ENCODE assay signal across 10 cellular contexts in the genomic region with DNA sequence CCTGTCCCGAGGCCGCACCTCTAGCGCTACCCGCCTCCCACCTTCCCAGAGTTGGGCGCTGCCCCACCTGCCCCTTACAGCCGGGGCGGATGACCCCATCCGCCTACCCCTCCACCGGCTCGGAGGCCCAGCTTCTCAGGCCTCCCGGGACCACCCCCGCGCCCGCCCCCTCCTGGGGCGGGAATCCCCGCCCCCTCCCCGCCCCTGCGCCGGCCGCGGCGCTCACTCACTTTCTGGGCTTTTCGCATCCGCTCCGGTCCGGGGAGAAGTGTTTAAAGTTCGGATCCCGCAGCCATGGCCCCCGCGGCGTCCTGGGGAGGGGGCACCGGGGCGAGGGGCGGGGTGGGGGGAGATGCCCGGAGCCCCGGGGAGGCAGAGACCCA. TPM values are rescaled to one million over a fixed set of nuclear protein-coding genes. Genes with fewer than 3 reads are reported as not detected.
DNase-seq lines count a peak whose midpoint lies in the region; ATAC-seq, FAIRE-seq and TF ChIP-seq lines count a peak whose summit lies in the region.
"Had no signal": no experiment of that assay in that cellular context is flagged by ENCODE, and none has a peak within 500 bp of the region (broad histone marks: within the 10 kb centered on the region; RNA-seq: fewer than 3 reads in every experiment).

No MANE protein-coding gene starts in this region.

- ATAC-seq in HG03039 (IDR thresholded peaks at IDR 0.05; ENCODE audit: unreplicated experiment) (no peak), HG03025 (IDR thresholded peaks at IDR 0.05; ENCODE audit: low FRiP score, unreplicated experiment) (no peak)

- intact Hi-C loops in endothelial cell of umbilical vein (cut with micrococcal nuclease), result no loop called here

- H2AFZ ChIP-seq in endothelial cell of umbilical vein (ENCODE audit: low read depth, low read length) (peak overlapping the region; percentile 45), parathyroid adenoma (peak overlapping the region; percentile 64)

- H3K27me3 ChIP-seq in GM06990 (replicated peaks; ENCODE audit: control insufficient read depth, insufficient read depth, low read length) (peaks cover 7% of the 10 kb centered on the region), Peyer's patch (peaks cover 0 to 40% of the 10 kb centered on the region in 2 donors), endothelial cell of umbilical vein (ENCODE audit: control insufficient read depth in 2 of 2, insufficient read depth in 2 of 2, low read length in 2 of 2) (peaks cover 67 to 70% of the 10 kb centered on the region in 2 experiments), parathyroid adenoma (ENCODE audit: control insufficient read depth, insufficient read depth, low read length) (no peaks in the 10 kb centered on the region)

- H3K79me2 ChIP-seq in endothelial cell of umbilical vein (ENCODE audit: control insufficient read depth, insufficient read depth, low read length) (no peaks in the 10 kb centered on the region), parathyroid adenoma (no peaks in the 10 kb centered on the region)

- POLR2A ChIA-PET in endothelial cell of umbilical vein (lab: Charles Lee), result no interaction called here

- no TSS peak for BruUV-seq in endothelial cell of umbilical vein (replicated peaks; lab: Mats Ljungman, UMichigan)

- FAIRE-seq in endothelial cell of umbilical vein (lab: Jason Lieb, UNC), result no peak
- FAIRE-seq: endometrium had no signal

- H3K9me3 ChIP-seq in Peyer's patch (no peaks in the 10 kb centered on the region), endothelial cell of umbilical vein (replicated peaks; ENCODE audit: control insufficient read depth, insufficient read depth, low read length) (no peaks in the 10 kb centered on the region), parathyroid adenoma (ENCODE audit: control insufficient read depth, low read length) (no peaks in the 10 kb centered on the region)
- H3K9me3 ChIP-seq: SJCRH30 had no signal

- no peaks in the 10 kb centered on the region for H4K20me1 ChIP-seq in endothelial cell of umbilical vein (replicated peaks; ENCODE audit: control insufficient read depth, extremely low read depth, insufficient read depth, low read length)

- H3K9ac ChIP-seq in endothelial cell of umbilical vein (replicated peaks; ENCODE audit: extremely low read depth, insufficient read depth, low read length), result no peak overlapping the region
- H3K9ac ChIP-seq in parathyroid adenoma, result no peak overlapping the region

- CTCF ChIA-PET in endothelial cell of umbilical vein (lab: Charles Lee), result interaction anchor here (0.7 to 1.5 kb wide), 2 partner anchors 24 to 54 kb away, joined by 3 to 8 read pairs; no protein-coding TSS in a partner anchor

- no peak for DNase-seq in GM06990 (ENCODE audit: extremely low read depth, insufficient read length)
- peak; percentile 50 to 71 (median 56) for DNase-seq in Peyer's patch
- DNase-seq in endothelial cell of umbilical vein (ENCODE audit: low read depth, low spot score), result no peak
- DNase-seq in kidney glomerular epithelial cell (lab: John Stamatoyannopoulos, UW), result no peak
- DNase-seq in NK-92 treated with Interleukin-12 subunit alpha and Interleukin-12 subunit beta, amount 100 ng/mL, for 24 hours (lab: John Stamatoyannopoulos, UW), result no peak
- DNase-seq: SJCRH30 had no signal

- H3K36me3 ChIP-seq in GM06990 (ENCODE audit: control insufficient read depth, insufficient read depth, low read length) (no peaks in the 10 kb centered on the region), Peyer's patch (no peaks in the 10 kb centered on the region), endothelial cell of umbilical vein (ENCODE audit: control insufficient read depth in 2 of 2, extremely low read depth in 1 of 2, insufficient read depth in 2 of 2, low read length in 2 of 2) (no peaks in the 10 kb centered on the region), parathyroid adenoma (ENCODE audit: control insufficient read depth, insufficient read depth, low read length) (no peaks in the 10 kb centered on the region)
- H3K36me3 ChIP-seq: SJCRH30 had no signal

- no peaks in the 10 kb centered on the region for H3K9me1 ChIP-seq in endothelial cell of umbilical vein (replicated peaks; ENCODE audit: control insufficient read depth, extremely low read depth, insufficient read depth, low read length)

- H3K4me2 ChIP-seq in endothelial cell of umbilical vein (ENCODE audit: insufficient read depth, low read length), result peak overlapping the region; percentile 47
- H3K4me2 ChIP-seq in parathyroid adenoma (ENCODE audit: low read length), result peak overlapping the region; percentile 93

- peaks cover 0 to 27% (median 16%) of the 10 kb centered on the region in 4 donors for H3K4me1 ChIP-seq in Peyer's patch
- H3K4me1 ChIP-seq in endothelial cell of umbilical vein (ENCODE audit: control insufficient read depth, extremely low read depth, insufficient read depth, low read length), result no peaks in the 10 kb centered on the region
- peaks cover 20% of the 10 kb centered on the region for H3K4me1 ChIP-seq in parathyroid adenoma

- TF ChIP-seq CTCF in GM06990 (IDR thresholded peaks at IDR 0.05; ENCODE audit: insufficient read depth, low read length, poor library complexity, severe bottlenecking) (no peak), Peyer's patch (IDR thresholded peaks at IDR 0.05) (no peak), endothelial cell of umbilical vein (IDR thresholded peaks at IDR 0.05; ENCODE audit: extremely low read depth in 1 of 2, insufficient read depth in 1 of 2, low read depth in 1 of 2, low read length in 2 of 2) (no peak), parathyroid adenoma (IDR thresholded peaks at IDR 0.05) (no peak)

- dilution Hi-C loops in endothelial cell of umbilical vein (cut with MboI; ENCODE audit: extremely low pct_ligation_motif_present, low sequenced_read_pairs), result no loop called here

- H3K27ac ChIP-seq in Peyer's patch (peak overlapping the region; percentile 1 to 80 (median 50)), endothelial cell of umbilical vein (ENCODE audit: insufficient read depth, low read depth, low read length) (no peak overlapping the region), parathyroid adenoma (no peak overlapping the region)
- H3K27ac ChIP-seq: SJCRH30 had no signal

- TF ChIP-seq POLR2A in Peyer's patch (IDR thresholded peaks at IDR 0.05) (no peak), endothelial cell of umbilical vein (IDR thresholded peaks at IDR 0.05; ENCODE audit: low read depth, low read length) (no peak)

- peak overlapping the region; percentile 52 for H3K4me3 ChIP-seq in GM06990 (replicated peaks; ENCODE audit: low read depth, low read length)
- peak overlapping the region; percentile 38 to 64 (median 54) for H3K4me3 ChIP-seq in Peyer's patch
- H3K4me3 ChIP-seq in endothelial cell of umbilical vein (replicated peaks in 1 of 3; ENCODE audit: insufficient read depth in 1 of 3, low read depth in 1 of 3, low read length in 3 of 3), result peak overlapping the region in 2 of 3 experiments; percentile 15 to 16
- H3K4me3 ChIP-seq in parathyroid adenoma (ENCODE audit: low read depth, low read length), result peak overlapping the region; percentile 60
- H3K4me3 ChIP-seq: SJCRH30 had no signal

TF ChIP-seq in endothelial cell of umbilical vein, 7 proteins besides CTCF, POLR2A, EP300 and RAD21 (continues in another document):
- no peak for TF ChIP-seq EZH2 (IDR thresholded peaks at IDR 0.05; ENCODE audit: borderline replicate concordance, low read depth, low read length, severe bottlenecking)

RNA-seq across cellular contexts. Expression of a gene that starts 0.4 kb away (rescaled TPM):
- 1 to 10 TPM in 2 of 4 donors, under 1 TPM in 1, not detected in 1; 0.94 to 1.7 (median 1.7) TPM for total RNA-seq in Peyer's patch
- total RNA-seq in endothelial cell of umbilical vein, result not detected in 2 replicates
- polyA plus RNA-seq in endothelial cell of umbilical vein, result not detected in 2 replicates
- polyA plus RNA-seq in endothelial cell of umbilical vein (2011; cell fraction: cytosol; rRNA removed), result 0.06 TPM in 1 of 2 replicates, not detected in the other
- polyA plus RNA-seq in endothelial cell of umbilical vein (2011; cell fraction: nucleus; rRNA removed), result 0.06 and 0.07 TPM in 2 replicates
- 0.08 and 0.12 TPM in 2 replicates for polyA plus RNA-seq in endothelial cell of umbilical vein (2012)
- not detected in 2 replicates for polyA minus RNA-seq in endothelial cell of umbilical vein
- not detected for polyA minus RNA-seq in endothelial cell of umbilical vein (2011; cell fraction: cytosol; rRNA and poly(A)+ RNA removed)
- not detected in 2 replicates for polyA minus RNA-seq in endothelial cell of umbilical vein (2011; cell fraction: nucleus; rRNA and poly(A)+ RNA removed)
- total RNA-seq: SJCRH30 had no signal

RNA-seq across cellular contexts. Expression of a gene that starts 31.3 kb away (rescaled TPM):
- total RNA-seq in Peyer's patch, result 100 to 1,000 TPM in 3 of 4 donors, 10 to 100 TPM in 1; 81.7 to 146 (median 124) TPM
- 178 and 181 TPM in 2 replicates for total RNA-seq in endothelial cell of umbilical vein
- 591 and 769 TPM in 2 replicates for polyA plus RNA-seq in endothelial cell of umbilical vein
- 219 and 279 TPM in 2 replicates for polyA plus RNA-seq in endothelial cell of umbilical vein (2011; cell fraction: cytosol; rRNA removed)
- polyA plus RNA-seq in endothelial cell of umbilical vein (2011; cell fraction: nucleus; rRNA removed), result 126 and 143 TPM in 2 replicates
- polyA plus RNA-seq in endothelial cell of umbilical vein (2012), result 137 and 242 TPM in 2 replicates
- 129 and 148 TPM in 2 replicates for polyA minus RNA-seq in endothelial cell of umbilical vein
- 23.4 TPM for polyA minus RNA-seq in endothelial cell of umbilical vein (2011; cell fraction: cytosol; rRNA and poly(A)+ RNA removed)
- polyA minus RNA-seq in endothelial cell of umbilical vein (2011; cell fraction: nucleus; rRNA and poly(A)+ RNA removed), result 36.3 and 43.2 TPM in 2 replicates

RNA-seq across cellular contexts. Expression of a gene that starts 44.8 kb away (rescaled TPM):
- total RNA-seq in Peyer's patch (100 to 1,000 TPM in 3 of 4 donors, 10 to 100 TPM in 1; 90.0 to 368 (median 148) TPM), endothelial cell of umbilical vein (119 and 123 TPM in 2 replicates)
- polyA plus RNA-seq in endothelial cell of umbilical vein, result 60.6 and 65.4 TPM in 2 replicates
- 48.1 and 53.1 TPM in 2 replicates for polyA plus RNA-seq in endothelial cell of umbilical vein (2011; cell fraction: cytosol; rRNA removed)
- 199 and 230 TPM in 2 replicates for polyA plus RNA-seq in endothelial cell of umbilical vein (2011; cell fraction: nucleus; rRNA removed)
- 52.7 and 60.1 TPM in 2 replicates for polyA plus RNA-seq in endothelial cell of umbilical vein (2012)
- 35.6 and 35.7 TPM in 2 replicates for polyA minus RNA-seq in endothelial cell of umbilical vein
- polyA minus RNA-seq in endothelial cell of umbilical vein (2011; cell fraction: cytosol; rRNA and poly(A)+ RNA removed), result 32.3 TPM
- 56.9 and 71.1 TPM in 2 replicates for polyA minus RNA-seq in endothelial cell of umbilical vein (2011; cell fraction: nucleus; rRNA and poly(A)+ RNA removed)

RNA-seq across cellular contexts. Expression of a gene that starts 50.7 kb away (rescaled TPM):
- total RNA-seq in Peyer's patch (10 to 100 TPM in 1 of 4 donors, 1 to 10 TPM in 3; 2.8 to 65.2 (median 4.2) TPM), endothelial cell of umbilical vein (0.35 TPM in 1 of 2 replicates, not detected in the other)
- 0.32 TPM in 2 replicates for polyA plus RNA-seq in endothelial cell of umbilical vein
- polyA plus RNA-seq in endothelial cell of umbilical vein (2011; cell fraction: cytosol; rRNA removed), result 0.14 and 0.18 TPM in 2 replicates
- 0.28 TPM in 1 of 2 replicates, not detected in the other for polyA plus RNA-seq in endothelial cell of umbilical vein (2011; cell fraction: nucleus; rRNA removed)
- polyA plus RNA-seq in endothelial cell of umbilical vein (2012), result 0.42 TPM in 1 of 2 replicates, not detected in the other
- 0.19 and 0.63 TPM in 2 replicates for polyA minus RNA-seq in endothelial cell of umbilical vein
- not detected for polyA minus RNA-seq in endothelial cell of umbilical vein (2011; cell fraction: cytosol; rRNA and poly(A)+ RNA removed)
- polyA minus RNA-seq in endothelial cell of umbilical vein (2011; cell fraction: nucleus; rRNA and poly(A)+ RNA removed), result not detected in 2 replicates

Comparison
In these comparisons a context has a peak if more than half of its experiments do, and no peak if none do; other contexts are left out.
1. DNase-seq: peak in Peyer's patch (3 of 3); none in GM06990 (single experiment), endothelial cell of umbilical vein (single experiment), kidney glomerular epithelial cell (single experiment) and NK-92 treated with Interleukin-12 subunit alpha and Interleukin-12 subunit beta, amount 100 ng/mL, for 24 hours (single experiment).
2. H3K27ac ChIP-seq: peak in Peyer's patch (4 of 4); none in endothelial cell of umbilical vein (single experiment) and parathyroid adenoma (single experiment).
3. Peak in every context shown above with its lines, with median percentiles within 50 percentile points of each other: H3K4me3 ChIP-seq.